In the genomic region with DNA sequence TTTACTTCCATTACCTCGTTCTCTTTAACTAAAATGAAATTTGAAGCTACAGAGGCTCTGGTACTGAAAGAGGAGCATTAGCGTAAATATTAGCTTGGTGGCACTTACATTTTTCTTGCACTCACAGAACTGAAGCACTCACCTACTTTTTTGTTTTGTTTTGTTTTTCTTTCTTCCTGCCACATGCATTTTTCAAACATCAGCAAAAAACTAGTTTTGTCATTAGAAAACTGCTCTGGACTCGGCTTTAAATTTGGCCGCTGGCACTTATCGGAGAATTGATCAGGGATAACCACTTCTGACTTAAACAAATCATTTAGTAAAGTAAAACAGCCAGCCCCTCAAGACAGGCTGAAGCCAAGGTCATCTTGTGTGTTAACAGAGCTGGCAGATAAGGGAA, we compare ENCODE assay signal across 1 cellular context.
TF ChIP-seq lines count a peak whose summit lies in the region.

No MANE protein-coding gene starts in this region.

TF ChIP-seq in IMR-90, 13 proteins besides CTCF, POLR2A, EP300 and RAD21:
- TF ChIP-seq MAZ (IDR thresholded peaks at IDR 0.05; ENCODE audit: borderline replicate concordance, low read depth, low read length) (no peak), BHLHE40 (IDR thresholded peaks at IDR 0.05; ENCODE audit: low read depth, low read length) (no peak), MAFK (IDR thresholded peaks at IDR 0.05; ENCODE audit: low read depth, low read length) (peak; percentile 27; the same call in 1 of the 2 replicates)
- TF ChIP-seq, protein P1, sequence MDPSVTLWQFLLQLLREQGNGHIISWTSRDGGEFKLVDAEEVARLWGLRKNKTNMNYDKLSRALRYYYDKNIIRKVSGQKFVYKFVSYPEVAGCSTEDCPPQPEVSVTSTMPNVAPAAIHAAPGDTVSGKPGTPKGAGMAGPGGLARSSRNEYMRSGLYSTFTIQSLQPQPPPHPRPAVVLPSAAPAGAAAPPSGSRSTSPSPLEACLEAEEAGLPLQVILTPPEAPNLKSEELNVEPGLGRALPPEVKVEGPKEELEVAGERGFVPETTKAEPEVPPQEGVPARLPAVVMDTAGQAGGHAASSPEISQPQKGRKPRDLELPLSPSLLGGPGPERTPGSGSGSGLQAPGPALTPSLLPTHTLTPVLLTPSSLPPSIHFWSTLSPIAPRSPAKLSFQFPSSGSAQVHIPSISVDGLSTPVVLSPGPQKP (IDR thresholded peaks at IDR 0.05; ENCODE audit: borderline replicate concordance, low read depth, low read length), result no peak
